In genomic region chr19:19817357-19817756, GRCh38 we compare ENCODE assay signal across 11 cellular contexts. TPM values are rescaled to one million over a fixed set of nuclear protein-coding genes. Genes with fewer than 3 reads are reported as not detected.
DNase-seq lines count a peak whose midpoint lies in the region; ATAC-seq lines count a peak whose summit lies in the region.
"Had no signal": no experiment of that assay in that cellular context is flagged by ENCODE, and none has a peak within 500 bp of the region (broad histone marks: within the 10 kb centered on the region; RNA-seq: fewer than 3 reads in every experiment).

No MANE protein-coding gene starts in this region.

- DNase-seq in Jurkat, Clone E6-1 (ENCODE audit: low read depth, low spot score), result peak; percentile 56
- peak; percentile 52 for DNase-seq in activated CD8-positive, alpha-beta T cell treated with anti-CD3 and anti-CD28 coated beads, Interleukin-2, amount 10 ng/mL, durations not matched to agents 7 days and 5 days
- DNase-seq in caudate nucleus (lab: John Stamatoyannopoulos, UW) (peak in 2 of 61 donors; percentile 19 to 37), GM19240 (ENCODE audit: insufficient read length, low spot score) (no peak), MG63 (no peak), DMS 273 treated with DMSO at 0.1 percent for 48 hours (lab: John Stamatoyannopoulos, UW) (no peak)
- DNase-seq in stimulated activated CD4-positive, alpha-beta T cell treated with anti-CD3 and anti-CD28 coated beads, Interleukin-2, amount 100 ng/mL, for 48 hours, result peak; percentile 22 to 29
- DNase-seq: lower lobe of right lung, NCI-H146 had no signal

- no peaks in the 10 kb centered on the region for H3K27me3 Mint-ChIP-seq in activated CD8-positive, alpha-beta T cell treated with anti-CD3 and anti-CD28 coated beads, Interleukin-2, amount 10 ng/mL, durations not matched to agents 7 days and 5 days (ENCODE audit: low read depth)

- H3K36me3 Mint-ChIP-seq in activated CD8-positive, alpha-beta T cell treated with anti-CD3 and anti-CD28 coated beads, Interleukin-2, amount 10 ng/mL, durations not matched to agents 7 days and 5 days (ENCODE audit: low read depth), result peaks cover 85% of the 10 kb centered on the region

- POLR2A ChIA-PET in activated CD8-positive, alpha-beta T cell treated with anti-CD3 and anti-CD28 coated beads, Interleukin-2, amount 10 ng/mL, durations not matched to agents 7 days and 5 days (lab: Charles Lee), result interaction anchor here (0.6 to 1.0 kb wide), 3 partner anchors 11 to 83 kb away, joined by 3 to 5 read pairs (median 4); partner anchors contain the start of genes ZNF253 and ZNF93

- H3K27ac Mint-ChIP-seq in activated CD8-positive, alpha-beta T cell treated with anti-CD3 and anti-CD28 coated beads, Interleukin-2, amount 10 ng/mL, durations not matched to agents 7 days and 5 days, result peak overlapping the region; percentile 56

- H3K4me3 Mint-ChIP-seq in activated CD8-positive, alpha-beta T cell treated with anti-CD3 and anti-CD28 coated beads, Interleukin-2, amount 10 ng/mL, durations not matched to agents 7 days and 5 days, result no peak overlapping the region

- no peak for ATAC-seq in activated CD8-positive, alpha-beta T cell treated with anti-CD3 and anti-CD28 coated beads, Interleukin-2, amount 10 ng/mL, durations not matched to agents 7 days and 5 days
- ATAC-seq in HG03460 (IDR thresholded peaks at IDR 0.05; ENCODE audit: unreplicated experiment), result no peak
- ATAC-seq: lower lobe of right lung had no signal

- H3K36me3 ChIP-seq in MG63, result peaks cover 11% of the 10 kb centered on the region

- peak overlapping the region; percentile 62 for H3K27ac ChIP-seq in caudate nucleus (ENCODE audit: low read depth, low read length)
- H3K27ac ChIP-seq: BLaER1, lower lobe of right lung had no signal

- H3K4me3 ChIP-seq in Jurkat, Clone E6-1 (ENCODE audit: low read length), result no peak overlapping the region
- no peak overlapping the region for H3K4me3 ChIP-seq in MG63
- H3K4me3 ChIP-seq: BLaER1, lower lobe of right lung had no signal

- CTCF ChIA-PET in activated CD8-positive, alpha-beta T cell treated with anti-CD3 and anti-CD28 coated beads, Interleukin-2, amount 10 ng/mL, durations not matched to agents 7 days and 5 days (lab: Charles Lee), result no interaction called here

- peaks cover 36% of the 10 kb centered on the region for H3K9me3 ChIP-seq in MG63

- peaks cover 32% of the 10 kb centered on the region for H3K4me1 Mint-ChIP-seq in activated CD8-positive, alpha-beta T cell treated with anti-CD3 and anti-CD28 coated beads, Interleukin-2, amount 10 ng/mL, durations not matched to agents 7 days and 5 days (ENCODE audit: low read depth)

- H3K27me3 ChIP-seq in MG63, result no peaks in the 10 kb centered on the region
- H3K27me3 ChIP-seq: BLaER1 had no signal

- peaks cover 34% of the 10 kb centered on the region for H3K9me3 Mint-ChIP-seq in activated CD8-positive, alpha-beta T cell treated with anti-CD3 and anti-CD28 coated beads, Interleukin-2, amount 10 ng/mL, durations not matched to agents 7 days and 5 days (ENCODE audit: insufficient read depth)

RNA-seq across cellular contexts. Expression of gene ZNF506, which starts 4.2 kb away (rescaled TPM):
- polyA plus RNA-seq in Jurkat, Clone E6-1 (2012; ENCODE audit: insufficient read depth, insufficient read length), result not detected
- 10 to 100 TPM; 22.4 to 25.1 TPM for total RNA-seq in activated CD8-positive, alpha-beta T cell treated with anti-CD3 and anti-CD28 coated beads, Interleukin-2, amount 10 ng/mL, durations not matched to agents 7 days and 5 days
- total RNA-seq in MG63 (2014; rRNA removed; shearing (Covaris generic); ENCODE audit: low replicate concordance), result 1.0 and 9.6 TPM in 2 replicates

RNA-seq across cellular contexts. Expression of gene ZNF253, which starts 48.3 kb away (rescaled TPM):
- polyA plus RNA-seq in Jurkat, Clone E6-1 (2012; ENCODE audit: insufficient read depth, insufficient read length), result not detected
- 10 to 100 TPM; 15.7 to 17.5 TPM for total RNA-seq in activated CD8-positive, alpha-beta T cell treated with anti-CD3 and anti-CD28 coated beads, Interleukin-2, amount 10 ng/mL, durations not matched to agents 7 days and 5 days
- total RNA-seq in MG63 (2014; rRNA removed; shearing (Covaris generic); ENCODE audit: low replicate concordance), result 1.1 and 4.3 TPM in 2 replicates

Comparison
In these comparisons a context has a peak if more than half of its experiments do, and no peak if none do; other contexts are left out.
1. DNase-seq: peak in Jurkat, Clone E6-1 (single experiment), activated CD8-positive, alpha-beta T cell treated with anti-CD3 and anti-CD28 coated beads, Interleukin-2, amount 10 ng/mL, durations not matched to agents 7 days and 5 days (single experiment) and stimulated activated CD4-positive, alpha-beta T cell treated with anti-CD3 and anti-CD28 coated beads, Interleukin-2, amount 100 ng/mL, for 48 hours (2 of 2); none in GM19240 (single experiment), MG63 (single experiment) and DMS 273 treated with DMSO at 0.1 percent for 48 hours (single experiment).